In genomic region chr9:34665109-34665380, GRCh38 we compare ENCODE assay signal across 8 cellular contexts. TPM values are rescaled to one million over a fixed set of nuclear protein-coding genes. Genes with fewer than 3 reads are reported as not detected.
DNase-seq lines count a peak whose midpoint lies in the region; ATAC-seq and TF ChIP-seq lines count a peak whose summit lies in the region.

No MANE protein-coding gene starts in this region.

- H3K27ac ChIP-seq in MM.1S (ENCODE audit: low read length) = peak overlapping the region; percentile 50; the same call in 1 of the 2 replicates
- peak overlapping the region; percentile 77 to 96 for H3K27ac ChIP-seq in esophagus (ENCODE audit: low read depth in 2 of 2, low read length in 1 of 2)
- peak overlapping the region; percentile 91 to 100 (median 98) for H3K27ac ChIP-seq in gastrocnemius medialis

- H3K9me2 ChIP-seq in MM.1S (replicated peaks; ENCODE audit: insufficient read depth, low read length) = no peaks in the 10 kb centered on the region

- in situ Hi-C loops in gastrocnemius medialis (cut with MboI; ENCODE audit: low sequenced_read_pairs in 4 of 4) = loop anchor here in 1 of 4 donors (25.0 kb wide), 1 partner anchor 422 kb away; the partner anchor contains the start of genes FANCG and PIGO

- peaks cover 13% of the 10 kb centered on the region for H3K9me3 Mint-ChIP-seq in activated naive CD4-positive, alpha-beta T cell treated with anti-CD3 and anti-CD28 coated beads for 36 hours

- peaks cover 41% of the 10 kb centered on the region for H3K4me1 Mint-ChIP-seq in activated naive CD4-positive, alpha-beta T cell treated with anti-CD3 and anti-CD28 coated beads for 36 hours (ENCODE audit: low read depth)

- H3K9me3 ChIP-seq in MM.1S (replicated peaks; ENCODE audit: insufficient read depth, low read length) (no peaks in the 10 kb centered on the region), esophagus (ENCODE audit: control insufficient read depth in 2 of 2, insufficient read depth in 1 of 2, low read depth in 1 of 2, low read length in 1 of 2) (no peaks in the 10 kb centered on the region), gastrocnemius medialis (no peaks in the 10 kb centered on the region)

- H3K27ac Mint-ChIP-seq in activated naive CD4-positive, alpha-beta T cell treated with anti-CD3 and anti-CD28 coated beads for 36 hours = no peak overlapping the region

- DNase-seq in activated naive CD4-positive, alpha-beta T cell treated with anti-CD3 and anti-CD28 coated beads for 36 hours = no peak
- DNase-seq in activated naive CD4-positive, alpha-beta T cell treated with Interleukin-2 at 50 U/mL for 16 hours = no peak
- DNase-seq in MM.1S (no peak), gastrocnemius medialis (no peak), NCI-H446 treated with DMSO at 0.1 percent for 48 hours (lab: John Stamatoyannopoulos, UW) (no peak), ureter (ENCODE audit: low spot score) (no peak)
- no peak for DNase-seq in stimulated activated CD4-positive, alpha-beta T cell treated with anti-CD3 and anti-CD28 coated beads, Interleukin-2, amount 100 ng/mL, for 48 hours

- H4K20me1 ChIP-seq in MM.1S (ENCODE audit: insufficient read depth, low read length) = no peaks in the 10 kb centered on the region

- peaks cover 17% of the 10 kb centered on the region for H3F3A ChIP-seq in MM.1S (ENCODE audit: insufficient read depth, low read length)

- H3K4me3 ChIP-seq in MM.1S (ENCODE audit: low read length) (peak overlapping the region; percentile 67), esophagus (ENCODE audit: low read depth in 1 of 2, low read length in 2 of 2) (peak overlapping the region; percentile 47 to 53), gastrocnemius medialis (peak overlapping the region; percentile 76 to 98 (median 86))

- no peaks in the 10 kb centered on the region for H3K79me2 ChIP-seq in MM.1S (ENCODE audit: low read length)

- peak in 1 of 2 donors; percentile 18 for ATAC-seq in gastrocnemius medialis

- H3K9ac ChIP-seq in MM.1S (ENCODE audit: low read length) = peak overlapping the region; percentile 61; the same call in 1 of the 2 replicates

- peaks cover 12% of the 10 kb centered on the region for H3K36me3 Mint-ChIP-seq in activated naive CD4-positive, alpha-beta T cell treated with anti-CD3 and anti-CD28 coated beads for 36 hours (ENCODE audit: low read depth)

- peak overlapping the region; percentile 98 for H3K4me2 ChIP-seq in MM.1S (ENCODE audit: low read depth, low read length)

- H3K4me3 Mint-ChIP-seq in activated naive CD4-positive, alpha-beta T cell treated with anti-CD3 and anti-CD28 coated beads for 36 hours = peak overlapping the region; percentile 77

- TF ChIP-seq CTCF in MM.1S (IDR thresholded peaks at IDR 0.05; ENCODE audit: low read length) (no peak), gastrocnemius medialis (IDR thresholded peaks at IDR 0.05 in 4 of 5, conservative IDR thresholded peaks at IDR 0.05 in 1 of 5) (peak in 1 of 5 experiments; percentile 14)

- peak overlapping the region; percentile 94 for H2AFZ ChIP-seq in MM.1S (ENCODE audit: low read length)

- H3K36me3 ChIP-seq in MM.1S (replicated peaks; ENCODE audit: insufficient read depth, low read length) = no peaks in the 10 kb centered on the region
- H3K36me3 ChIP-seq in esophagus (ENCODE audit: control insufficient read depth in 2 of 2, insufficient read depth in 2 of 2, low read length in 1 of 2) = peaks cover 0 to 2% of the 10 kb centered on the region in 2 donors
- peaks cover 0 to 6% of the 10 kb centered on the region in 2 donors for H3K36me3 ChIP-seq in gastrocnemius medialis

- WGBS in esophagus, 2 donors = 1 to 2% methylated on average over 19 to 20 of the region's 20 CpGs

- H3K4me1 ChIP-seq in MM.1S (ENCODE audit: low read length) = peaks cover 9% of the 10 kb centered on the region; the same call in 1 of the 2 replicates
- peaks cover 7 to 10% of the 10 kb centered on the region in 2 donors for H3K4me1 ChIP-seq in esophagus (ENCODE audit: control insufficient read depth in 2 of 2, insufficient read depth in 2 of 2, low read length in 1 of 2)
- H3K4me1 ChIP-seq in gastrocnemius medialis = peaks cover 0 to 4% of the 10 kb centered on the region in 2 donors

- CTCF ChIA-PET in activated naive CD4-positive, alpha-beta T cell treated with anti-CD3 and anti-CD28 coated beads for 36 hours (lab: Charles Lee) = interaction anchor here (0.6 to 5.8 kb wide), 9 partner anchors 9 to 416 kb away, joined by 3 to 40 read pairs (median 3); partner anchors contain the start of genes CCL21, GALT and SIGMAR1

- intact Hi-C loops in activated naive CD4-positive, alpha-beta T cell treated with anti-CD3 and anti-CD28 coated beads for 36 hours (cut with micrococcal nuclease) = loop anchor here (1.0 to 10.0 kb wide), 7 partner anchors 19 to 1470 kb away; partner anchors contain the start of genes GALT, GLIPR2, RPP25L and SIGMAR1
- intact Hi-C loops in gastrocnemius medialis (cut with DNase I; ENCODE audit: low total_unique reads) = loop anchor here (1.0 to 5.0 kb wide), 3 partner anchors 13 to 322 kb away; partner anchors contain the start of genes DNAJB5 and IL11RA

- no peaks in the 10 kb centered on the region for H3K27me3 Mint-ChIP-seq in activated naive CD4-positive, alpha-beta T cell treated with anti-CD3 and anti-CD28 coated beads for 36 hours (ENCODE audit: low read depth)

- no peak for TF ChIP-seq POLR2A in gastrocnemius medialis (IDR thresholded peaks at IDR 0.05)

- H3K27me3 ChIP-seq in MM.1S (replicated peaks; ENCODE audit: insufficient read depth, low read length) (no peaks in the 10 kb centered on the region), esophagus (ENCODE audit: control insufficient read depth in 1 of 2, insufficient read depth in 2 of 2, low read length in 2 of 2) (no peaks in the 10 kb centered on the region), gastrocnemius medialis (no peaks in the 10 kb centered on the region)

RNA-seq across cellular contexts. Expression of gene CCL27, which starts 2.6 kb away (rescaled TPM):
- under 1 TPM in 1 of 2 experiments, not detected in 1; 0.69 TPM for total RNA-seq in activated naive CD4-positive, alpha-beta T cell treated with anti-CD3 and anti-CD28 coated beads for 36 hours
- under 1 TPM; 0.16 to 0.58 TPM for polyA plus RNA-seq in esophagus
- 1 to 10 TPM in 1 of 4 donors, not detected in 3; 1.7 TPM for total RNA-seq in gastrocnemius medialis
- 0.68 TPM for total RNA-seq in ureter

RNA-seq across cellular contexts. Expression of gene IL11RA, which starts 13.1 kb away (rescaled TPM):
- total RNA-seq in activated naive CD4-positive, alpha-beta T cell treated with anti-CD3 and anti-CD28 coated beads for 36 hours = 10 to 100 TPM; 12.1 to 13.0 TPM
- polyA plus RNA-seq in esophagus = 10 to 100 TPM in 1 of 2 donors, 1 to 10 TPM in 1; 7.1 to 10.7 TPM
- total RNA-seq in gastrocnemius medialis (10 to 100 TPM in 2 of 4 donors, 1 to 10 TPM in 2; 3.3 to 15.3 (median 11.6) TPM), ureter (19.4 TPM)

RNA-seq across cellular contexts. Expression of gene GALT, which starts 18.6 kb away (rescaled TPM):
- total RNA-seq in activated naive CD4-positive, alpha-beta T cell treated with anti-CD3 and anti-CD28 coated beads for 36 hours = 10 to 100 TPM; 42.0 to 44.6 TPM
- 10 to 100 TPM; 16.6 to 27.3 TPM for polyA plus RNA-seq in esophagus
- total RNA-seq in gastrocnemius medialis (10 to 100 TPM in 3 of 4 donors, 1 to 10 TPM in 1; 8.1 to 23.6 (median 20.0) TPM), ureter (52.7 TPM)

RNA-seq across cellular contexts. Expression of gene CCL19, which starts 26.0 kb away (rescaled TPM):
- total RNA-seq in activated naive CD4-positive, alpha-beta T cell treated with anti-CD3 and anti-CD28 coated beads for 36 hours = not detected
- polyA plus RNA-seq in esophagus = 10 to 100 TPM in 1 of 2 donors, 1 to 10 TPM in 1; 2.2 to 10.5 TPM
- total RNA-seq in gastrocnemius medialis (not detected), ureter (11.4 TPM)

RNA-seq across cellular contexts. Expression of gene SIGMAR1, which starts 27.5 kb away (rescaled TPM):
- 10 to 100 TPM; 58.9 TPM for total RNA-seq in activated naive CD4-positive, alpha-beta T cell treated with anti-CD3 and anti-CD28 coated beads for 36 hours
- polyA plus RNA-seq in esophagus = 10 to 100 TPM; 42.1 to 68.5 TPM
- total RNA-seq in gastrocnemius medialis = 10 to 100 TPM; 18.9 to 35.7 (median 27.4) TPM
- 56.8 TPM for total RNA-seq in ureter
